ENCODE assay signal across 8 cellular contexts in the genomic region with DNA sequence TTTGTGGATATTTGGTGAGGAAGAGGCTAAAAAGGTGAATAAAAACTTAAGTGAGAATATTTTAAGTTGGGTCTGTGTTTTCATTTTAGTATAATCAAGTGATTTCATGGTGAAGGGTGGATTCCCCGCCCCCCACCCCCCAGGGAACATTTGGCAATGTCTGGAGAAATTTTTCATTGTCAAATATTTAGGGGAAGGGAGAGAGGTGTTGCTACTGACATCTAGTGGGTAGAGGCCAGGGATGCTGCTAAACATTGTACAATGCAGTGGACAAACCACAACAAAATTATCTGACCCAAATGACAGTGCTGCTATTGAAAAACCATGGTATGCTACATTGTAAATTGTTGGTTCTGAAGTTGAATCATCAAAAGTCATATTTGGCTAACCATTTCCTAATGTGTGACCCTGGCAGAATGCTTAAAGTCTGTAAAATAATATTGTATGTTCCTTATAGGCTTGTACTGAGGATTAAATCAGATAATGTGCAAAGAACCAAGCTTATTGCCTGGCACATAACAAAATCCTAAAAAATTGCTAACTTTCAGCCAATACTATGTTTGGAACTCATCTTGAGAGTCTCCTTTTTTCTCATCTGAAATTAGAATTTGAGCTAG. TPM values are rescaled to one million over a fixed set of nuclear protein-coding genes. Genes with fewer than 3 reads are reported as not detected.
DNase-seq lines count a peak whose midpoint lies in the region; ATAC-seq and TF ChIP-seq lines count a peak whose summit lies in the region.

No MANE protein-coding gene starts in this region.

- H3K9me3 ChIP-seq in endodermal cell (ENCODE audit: control insufficient read depth, low read length) = no peaks in the 10 kb centered on the region
- no peaks in the 10 kb centered on the region for H3K9me3 ChIP-seq in suprapubic skin

- H3K27me3 Mint-ChIP-seq in activated naive CD4-positive, alpha-beta T cell treated with anti-CD3 and anti-CD28 coated beads, Interleukin-2, amount 10 ng/mL, durations not matched to agents 7 days and 5 days = no peaks in the 10 kb centered on the region
- no peaks in the 10 kb centered on the region for H3K27me3 Mint-ChIP-seq in endodermal cell (ENCODE audit: insufficient read depth)

- H3K27me3 ChIP-seq in endodermal cell (ENCODE audit: control insufficient read depth, insufficient read depth, low read length, poor library complexity, severe bottlenecking) (no peaks in the 10 kb centered on the region), suprapubic skin (no peaks in the 10 kb centered on the region)

- H3K4me1 ChIP-seq in endodermal cell (ENCODE audit: control insufficient read depth, insufficient read depth, low read length) = no peaks in the 10 kb centered on the region
- peaks cover 30% of the 10 kb centered on the region for H3K4me1 ChIP-seq in suprapubic skin

- WGBS in endodermal cell (ENCODE audit: insufficient coverage in 1 of 2, insufficient read length in 1 of 2), 2 experiments = 88% methylated on average over 1 of the region's 1 CpG; no CpG with 5 or more reads in 1 of the 2 experiments
- WGBS in suprapubic skin = 48% methylated on average over 1 of the region's 1 CpG

- H3K27ac Mint-ChIP-seq in activated naive CD4-positive, alpha-beta T cell treated with anti-CD3 and anti-CD28 coated beads, Interleukin-2, amount 10 ng/mL, durations not matched to agents 7 days and 5 days = peak overlapping the region; percentile 5
- no peak overlapping the region for H3K27ac Mint-ChIP-seq in endodermal cell

- H3K36me3 ChIP-seq in endodermal cell (ENCODE audit: control insufficient read depth, insufficient read depth, low read length) = peaks cover 65% of the 10 kb centered on the region
- H3K36me3 ChIP-seq in suprapubic skin = peaks cover 30% of the 10 kb centered on the region

- no peak for TF ChIP-seq EP300 in suprapubic skin (IDR thresholded peaks at IDR 0.05)

- no peak overlapping the region for H3K9ac ChIP-seq in endodermal cell (ENCODE audit: extremely low read depth, low read length, poor library complexity, severe bottlenecking)

- ATAC-seq in GM18505 (IDR thresholded peaks at IDR 0.05; ENCODE audit: unreplicated experiment) = no peak

- H3K9me3 Mint-ChIP-seq in activated naive CD4-positive, alpha-beta T cell treated with anti-CD3 and anti-CD28 coated beads, Interleukin-2, amount 10 ng/mL, durations not matched to agents 7 days and 5 days = no peaks in the 10 kb centered on the region
- no peaks in the 10 kb centered on the region for H3K9me3 Mint-ChIP-seq in endodermal cell

- peaks cover 61% of the 10 kb centered on the region for H3K4me1 Mint-ChIP-seq in activated naive CD4-positive, alpha-beta T cell treated with anti-CD3 and anti-CD28 coated beads, Interleukin-2, amount 10 ng/mL, durations not matched to agents 7 days and 5 days
- peaks cover 4% of the 10 kb centered on the region for H3K4me1 Mint-ChIP-seq in endodermal cell

- H3K4me3 ChIP-seq in endodermal cell (ENCODE audit: low read length) (no peak overlapping the region), suprapubic skin (no peak overlapping the region)

- DNase-seq in activated naive CD4-positive, alpha-beta T cell treated with anti-CD3 and anti-CD28 coated beads, Interleukin-2, amount 10 ng/mL, durations not matched to agents 7 days and 5 days = no peak
- no peak for DNase-seq in activated naive CD4-positive, alpha-beta T cell (lab: John Stamatoyannopoulos, UW)
- peak; percentile 26 for DNase-seq in NCI-H460 (ENCODE audit: extremely low read depth, low read depth)
- DNase-seq in endodermal cell = no peak
- DNase-seq in suprapubic skin (ENCODE audit: low spot score in 2 of 2) = no peak
- DNase-seq in OCI-M2 (lab: John Stamatoyannopoulos, UW; ENCODE audit: unreplicated experiment) = no peak
- DNase-seq in stimulated activated CD4-positive, alpha-beta T cell treated with anti-CD3 and anti-CD28 coated beads, Interleukin-2, amount 100 ng/mL, for 24 hours = no peak

- TF ChIP-seq CTCF in endodermal cell (conservative IDR thresholded peaks at IDR 0.05) = peak; percentile 59
- TF ChIP-seq CTCF in suprapubic skin (IDR thresholded peaks at IDR 0.05) = peak; percentile 2 to 20

- CTCF ChIA-PET in activated naive CD4-positive, alpha-beta T cell treated with anti-CD3 and anti-CD28 coated beads, Interleukin-2, amount 10 ng/mL, durations not matched to agents 7 days and 5 days (lab: Charles Lee) = interaction anchor here (0.7 to 1.6 kb wide), 9 partner anchors 9 to 271 kb away, joined by 3 to 9 read pairs (median 3); a partner anchor contains a TSS

- H3K4me3 Mint-ChIP-seq in activated naive CD4-positive, alpha-beta T cell treated with anti-CD3 and anti-CD28 coated beads, Interleukin-2, amount 10 ng/mL, durations not matched to agents 7 days and 5 days = no peak overlapping the region
- H3K4me3 Mint-ChIP-seq in endodermal cell = no peak overlapping the region

- peaks cover 25% of the 10 kb centered on the region for H3K36me3 Mint-ChIP-seq in activated naive CD4-positive, alpha-beta T cell treated with anti-CD3 and anti-CD28 coated beads, Interleukin-2, amount 10 ng/mL, durations not matched to agents 7 days and 5 days
- peaks cover 51% of the 10 kb centered on the region for H3K36me3 Mint-ChIP-seq in endodermal cell (ENCODE audit: low read depth)

- no peak overlapping the region for H3K27ac ChIP-seq in endodermal cell (ENCODE audit: low read depth, low read length)
- no peak overlapping the region for H3K27ac ChIP-seq in suprapubic skin

- no peak for TF ChIP-seq POLR2A in suprapubic skin (IDR thresholded peaks at IDR 0.05)
- no peak for TF ChIP-seq POLR2A in GM18505 (IDR thresholded peaks at IDR 0.05; ENCODE audit: borderline replicate concordance, extremely low read depth, insufficient read depth, insufficient read length)

RNA-seq across cellular contexts. Expression of a gene that starts 5.6 kb away (rescaled TPM):
- total RNA-seq in NCI-H460 (2014; rRNA removed; shearing (Covaris generic)) = 49.8 and 58.1 TPM in 2 replicates
- polyA plus RNA-seq in NCI-H460 (2014; cell fraction: nucleus; rRNA removed) = 26.8 and 58.6 TPM in 2 replicates
- total RNA-seq in endodermal cell (10 to 100 TPM; 33.8 to 41.0 TPM), suprapubic skin (10 to 100 TPM; 32.2 to 47.3 (median 38.0) TPM)
- 53.6 TPM for polyA plus RNA-seq in endodermal cell (2013, experiment 1 of 2)
- polyA plus RNA-seq in endodermal cell (2013, experiment 2 of 2) = 52.6 TPM

RNA-seq across cellular contexts. Expression of a gene that starts 22.8 kb away (rescaled TPM):
- total RNA-seq in NCI-H460 (2014; rRNA removed; shearing (Covaris generic)) = 86.7 and 104 TPM in 2 replicates
- polyA plus RNA-seq in NCI-H460 (2014; cell fraction: nucleus; rRNA removed) = 137 and 138 TPM in 2 replicates
- 10 to 100 TPM; 34.0 to 37.0 TPM for total RNA-seq in endodermal cell
- polyA plus RNA-seq in endodermal cell (2013, experiment 1 of 2) = 30.0 TPM
- 31.1 TPM for polyA plus RNA-seq in endodermal cell (2013, experiment 2 of 2)
- 10 to 100 TPM; 31.9 to 74.4 (median 37.8) TPM for total RNA-seq in suprapubic skin

RNA-seq across cellular contexts. Expression of a gene that starts 53.5 kb away (rescaled TPM):
- 14.5 and 15.1 TPM in 2 replicates for total RNA-seq in NCI-H460 (2014; rRNA removed; shearing (Covaris generic))
- 10.7 and 14.1 TPM in 2 replicates for polyA plus RNA-seq in NCI-H460 (2014; cell fraction: nucleus; rRNA removed)
- total RNA-seq in endodermal cell (10 to 100 TPM in 1 of 2 donors, 1 to 10 TPM in 1; 9.1 to 12.6 TPM), suprapubic skin (10 to 100 TPM in 1 of 4 donors, 1 to 10 TPM in 3; 8.2 to 13.4 (median 9.1) TPM)
- 6.2 TPM for polyA plus RNA-seq in endodermal cell (2013, experiment 1 of 2)
- polyA plus RNA-seq in endodermal cell (2013, experiment 2 of 2) = 4.1 TPM
